In the genomic region with DNA sequence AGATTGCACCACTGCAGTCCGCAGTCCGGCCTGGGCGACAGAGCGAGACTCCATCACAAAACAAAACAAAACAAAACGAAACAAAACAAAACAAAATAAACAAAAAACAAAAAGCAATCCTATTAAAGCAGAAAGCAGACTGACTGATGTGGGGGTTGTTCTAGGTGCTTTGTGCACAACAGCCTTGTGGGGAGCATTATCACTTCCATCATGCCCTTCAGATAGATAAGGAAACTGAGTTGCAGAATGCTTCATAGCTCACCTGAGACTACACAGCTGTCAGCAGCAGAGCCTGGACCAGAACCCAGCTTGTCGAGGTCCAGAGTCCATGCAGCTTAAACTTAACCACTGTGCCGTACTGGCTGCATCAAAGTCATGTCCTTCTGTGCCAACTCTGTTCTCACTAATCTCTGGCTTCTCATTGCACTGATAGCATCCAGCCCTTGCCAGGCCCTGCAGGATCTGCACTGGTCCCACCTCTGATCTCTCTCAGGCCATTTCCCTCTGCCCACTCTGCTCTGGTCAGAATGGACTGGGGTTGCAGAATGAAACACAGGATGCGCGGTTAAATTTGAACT, we compare ENCODE assay signal across 15 cellular contexts. TPM values are rescaled to one million over a fixed set of nuclear protein-coding genes. Genes with fewer than 3 reads are reported as not detected.
DNase-seq lines count a peak whose midpoint lies in the region; ATAC-seq and TF ChIP-seq lines count a peak whose summit lies in the region.
"Had no signal": no experiment of that assay in that cellular context is flagged by ENCODE, and none has a peak within 500 bp of the region (broad histone marks: within the 10 kb centered on the region; RNA-seq: fewer than 3 reads in every experiment).

No MANE protein-coding gene starts in this region.

- intact Hi-C loops in Right ventricle myocardium superior (cut with DNase I) = no loop called here
- intact Hi-C loops in cardiac septum (cut with DNase I) = no loop called here
- intact Hi-C loops in IMR-90 (cut with micrococcal nuclease) = no loop called here
- intact Hi-C loops in heart right ventricle (cut with DNase I) = no loop called here

- TF ChIP-seq POLR2A in IMR-90 (IDR thresholded peaks at IDR 0.05; ENCODE audit: low read depth, low read length) = no peak

- H3K9ac ChIP-seq in IMR-90 (ENCODE audit: low read depth, low read length) (no peak overlapping the region), mesenchymal stem cell (ENCODE audit: low read length) (no peak overlapping the region)
- H3K9ac ChIP-seq: BLaER1 had no signal

- H3K79me1 ChIP-seq in IMR-90 (ENCODE audit: low read depth in 1 of 2, low read length in 2 of 2) (no peaks in the 10 kb centered on the region), mesenchymal stem cell (replicated peaks; ENCODE audit: low read length, poor library complexity, severe bottlenecking) (no peaks in the 10 kb centered on the region)

- H2BK120ac ChIP-seq in IMR-90 (ENCODE audit: low read depth, low read length) = peak overlapping the region; percentile 56; the same call in 1 of the 2 replicates
- no peak overlapping the region for H2BK120ac ChIP-seq in mesenchymal stem cell (ENCODE audit: low read depth, low read length)

- POLR2A ChIA-PET in IMR-90 (lab: Charles Lee; ENCODE audit: unreplicated experiment) = no interaction called here

- TF ChIP-seq CTCF in IMR-90 (conservative IDR thresholded peaks at IDR 0.05; ENCODE audit: low read depth, low read length) (no peak), heart right ventricle (IDR thresholded peaks at IDR 0.05) (no peak)

- H3K4ac ChIP-seq in IMR-90 (ENCODE audit: low read depth, low read length) = peak overlapping the region; percentile 46
- no peak overlapping the region for H3K4ac ChIP-seq in mesenchymal stem cell (ENCODE audit: low read depth in 1 of 2, low read length in 2 of 2)

- no peak overlapping the region for H3K56ac ChIP-seq in IMR-90 (ENCODE audit: extremely low read depth, insufficient read depth, low read length)

- H2BK20ac ChIP-seq in IMR-90 (ENCODE audit: low read depth, low read length) = peak overlapping the region; percentile 60

- peak overlapping the region; percentile 29; the same call in 1 of the 2 replicates for H2AK5ac ChIP-seq in IMR-90 (ENCODE audit: low read depth, low read length)
- no peak overlapping the region for H2AK5ac ChIP-seq in mesenchymal stem cell (ENCODE audit: low read length, severe bottlenecking)

- no peaks in the 10 kb centered on the region for H4K20me1 ChIP-seq in IMR-90 (ENCODE audit: insufficient read depth, low read length)
- H4K20me1 ChIP-seq: BLaER1 had no signal

- peaks cover 35% of the 10 kb centered on the region for H3K4me1 ChIP-seq in IMR-90 (ENCODE audit: control insufficient read depth, insufficient read depth, low read length)
- H3K4me1 ChIP-seq in heart right ventricle = peaks cover 0 to 24% (median 12%) of the 10 kb centered on the region in 9 donors
- H3K4me1 ChIP-seq in mesenchymal stem cell (ENCODE audit: control insufficient read depth, insufficient read depth, low read depth, low read length) = peaks cover 33% of the 10 kb centered on the region
- H3K4me1 ChIP-seq: BLaER1, HAP-1 had no signal

- H2BK12ac ChIP-seq in mesenchymal stem cell (ENCODE audit: low read length in 2 of 2) = no peak overlapping the region

- H2AFZ ChIP-seq in IMR-90 (replicated peaks; ENCODE audit: low read length, poor library complexity) (no peak overlapping the region), mesenchymal stem cell (ENCODE audit: low read depth, low read length) (no peak overlapping the region)

- H3K36me3 ChIP-seq in IMR-90 (ENCODE audit: control insufficient read depth, insufficient read depth, low read length) (no peaks in the 10 kb centered on the region), heart right ventricle (no peaks in the 10 kb centered on the region), mesenchymal stem cell (ENCODE audit: control insufficient read depth in 1 of 2, insufficient read depth in 2 of 2, low read depth in 1 of 2, low read length in 2 of 2) (no peaks in the 10 kb centered on the region)
- H3K36me3 ChIP-seq: BLaER1, HAP-1 had no signal

- 0 out of 3 replicates have a peak overlapping the region, but pooled peaks have one; percentile 20 for H2BK15ac ChIP-seq in IMR-90 (ENCODE audit: low read depth, low read length)
- no peak overlapping the region for H2BK15ac ChIP-seq in mesenchymal stem cell (ENCODE audit: low read depth, poor library complexity, severe bottlenecking)

- H3K4me2 ChIP-seq in IMR-90 (ENCODE audit: low read depth, low read length) (no peak overlapping the region), mesenchymal stem cell (ENCODE audit: low read length, poor library complexity, severe bottlenecking) (no peak overlapping the region)
- H3K4me2 ChIP-seq: BLaER1 had no signal

- ATAC-seq in Right ventricle myocardium superior (ENCODE audit: poor library complexity) = peak; percentile 85
- no peak for ATAC-seq in IMR-90 (ENCODE audit: low read depth)
- peak in 6 of 8 donors; percentile 53 to 86 (median 70) for ATAC-seq in heart right ventricle
- no peak for ATAC-seq in HG03196 (IDR thresholded peaks at IDR 0.05; ENCODE audit: unreplicated experiment)
- no peak for ATAC-seq in GM18520 (IDR thresholded peaks at IDR 0.05; ENCODE audit: unreplicated experiment)
- ATAC-seq in GM18511 (IDR thresholded peaks at IDR 0.05; ENCODE audit: unreplicated experiment) = no peak

- peaks cover 21% of the 10 kb centered on the region for H3K9me1 ChIP-seq in IMR-90 (ENCODE audit: insufficient read depth, low read length)

- H3K4me3 ChIP-seq in IMR-90 (ENCODE audit: insufficient read depth, low read depth, low read length) (no peak overlapping the region), heart right ventricle (no peak overlapping the region), mesenchymal stem cell (ENCODE audit: insufficient read depth in 1 of 2, low read depth in 1 of 2, low read length in 2 of 2) (no peak overlapping the region)
- H3K4me3 ChIP-seq: BLaER1, HAP-1 had no signal

- H3K18ac ChIP-seq in IMR-90 (ENCODE audit: low read depth, low read length) = no peak overlapping the region
- H3K18ac ChIP-seq in mesenchymal stem cell (ENCODE audit: low read depth in 1 of 2, low read length in 2 of 2) = no peak overlapping the region

- no CpG with 5 or more reads among the region's 9 CpGs for WGBS in IMR-90 (ENCODE audit: extremely low coverage in 2 of 2, insufficient read length in 1 of 2), 2 experiments
- 76 to 79% methylated on average over 9 of the region's 9 CpGs for WGBS in heart right ventricle, 2 donors
- 55% methylated on average over 2 of the region's 9 CpGs for WGBS in mesenchymal stem cell

- 0 out of 2 replicates have a peak overlapping the region, but pooled peaks have one; percentile 1 for H3K23ac ChIP-seq in IMR-90 (ENCODE audit: low read depth, low read length)
- H3K23ac ChIP-seq in mesenchymal stem cell (ENCODE audit: low read length in 2 of 2) = no peak overlapping the region

- CTCF ChIA-PET in IMR-90 (lab: Yijun Ruan, JAX) = no interaction called here

- BruUV-seq in IMR-90 (replicated peaks; lab: Mats Ljungman, UMichigan) = no TSS peak

- in situ Hi-C loops in IMR-90 (cut with MboI; ENCODE audit: low sequenced_read_pairs) = no loop called here

- no peak overlapping the region for H3K27ac ChIP-seq in IMR-90 (ENCODE audit: insufficient read depth, low read length)
- H3K27ac ChIP-seq in heart right ventricle = no peak overlapping the region
- no peak overlapping the region for H3K27ac ChIP-seq in mesenchymal stem cell (ENCODE audit: low read length, poor library complexity, severe bottlenecking)
- H3K27ac ChIP-seq: BLaER1 had no signal

- TF ChIP-seq RAD21 in IMR-90 (IDR thresholded peaks at IDR 0.05; ENCODE audit: low read length) = no peak

- H3K9me3 ChIP-seq in IMR-90 (ENCODE audit: control insufficient read depth, insufficient read depth, low read length) (peaks cover 2% of the 10 kb centered on the region; the same call in 1 of the 2 replicates), heart right ventricle (no peaks in the 10 kb centered on the region), mesenchymal stem cell (ENCODE audit: control insufficient read depth, low read length) (no peaks in the 10 kb centered on the region)
- H3K9me3 ChIP-seq: BLaER1, HAP-1 had no signal

- no peak for DNase-seq in Right ventricle myocardium superior
- DNase-seq in cardiac septum (ENCODE audit: low spot score) = no peak
- no peak for DNase-seq in IMR-90
- DNase-seq in heart right ventricle = no peak
- no peak for DNase-seq in mesenchymal stem cell
- DNase-seq: 8988T; CD4-positive, alpha-beta memory T cell; DMS153; DMS79; GDM1 had no signal

- H2BK5ac ChIP-seq in IMR-90 (ENCODE audit: low read depth, low read length, poor library complexity, severe bottlenecking) (no peak overlapping the region), mesenchymal stem cell (ENCODE audit: low read depth, low read length, poor library complexity, severe bottlenecking) (no peak overlapping the region)

- H4K8ac ChIP-seq in IMR-90 (ENCODE audit: low read depth in 2 of 2, low read length in 2 of 2) (0 out of 4 replicates have a peak overlapping the region, but pooled peaks of 1 of the 2 experiments have one; percentile 26), mesenchymal stem cell (ENCODE audit: low read length) (no peak overlapping the region)

- H3K27me3 ChIP-seq in IMR-90 (ENCODE audit: control insufficient read depth, insufficient read depth, low read length) = no peaks in the 10 kb centered on the region
- no peaks in the 10 kb centered on the region for H3K27me3 ChIP-seq in heart right ventricle
- no peaks in the 10 kb centered on the region for H3K27me3 ChIP-seq in mesenchymal stem cell (ENCODE audit: control insufficient read depth in 1 of 2, insufficient read depth in 1 of 2, low read length in 2 of 2)
- H3K27me3 ChIP-seq: BLaER1 had no signal

- H3K14ac ChIP-seq in IMR-90 (replicated peaks; ENCODE audit: low read depth, low read length) (no peak overlapping the region; the same call in 1 of the 2 replicates), mesenchymal stem cell (ENCODE audit: low read length in 2 of 2) (no peak overlapping the region)

- no peak overlapping the region for H4K5ac ChIP-seq in IMR-90 (ENCODE audit: low read depth, low read length)

- H2AK9ac ChIP-seq in IMR-90 (replicated peaks; ENCODE audit: low read depth, low read length, poor library complexity) = no peak overlapping the region

- peak overlapping the region; percentile 63; the same call in 1 of the 2 replicates for H4K91ac ChIP-seq in IMR-90 (ENCODE audit: insufficient read depth, low read depth, low read length)
- peak overlapping the region; percentile 15 for H4K91ac ChIP-seq in mesenchymal stem cell (ENCODE audit: low read length)

- dilution Hi-C loops in IMR-90 (cut with HindIII; ENCODE audit: low sequenced_read_pairs, unreplicated experiment) = no loop called here

TF ChIP-seq in IMR-90, 13 proteins besides CTCF, POLR2A, EP300 and RAD21 (continues in another document):
- TF ChIP-seq BHLHE40 (IDR thresholded peaks at IDR 0.05; ENCODE audit: low read depth, low read length) = no peak

RNA-seq across cellular contexts. Expression of a gene that starts 47.6 kb away (rescaled TPM):
- total RNA-seq in Right ventricle myocardium superior = 79.3 TPM
- total RNA-seq in cardiac septum = 67.6 TPM
- 72.4 and 94.4 TPM in 2 replicates for total RNA-seq in IMR-90 (2012; rRNA removed)
- 51.3 and 54.5 TPM in 2 replicates for polyA plus RNA-seq in IMR-90 (2012; rRNA removed)
- 30.7 and 37.9 TPM in 2 replicates for polyA plus RNA-seq in IMR-90 (2012; cell fraction: cytosol; rRNA removed)
- 22.1 and 37.3 TPM in 2 replicates for polyA plus RNA-seq in IMR-90 (2012; cell fraction: nucleus; rRNA removed; ENCODE audit: low replicate concordance)
- total RNA-seq in heart right ventricle = 100 to 1,000 TPM in 1 of 10 donors, 10 to 100 TPM in 9; 69.8 to 105 (median 86.5) TPM
- polyA plus RNA-seq in heart right ventricle = 10 to 100 TPM; 49.8 to 84.4 TPM
- polyA plus RNA-seq in mesenchymal stem cell (2013, experiment 1 of 2) = 47.0 TPM
- polyA plus RNA-seq in mesenchymal stem cell (2013, experiment 2 of 2) = 48.0 TPM

Comparison
In these comparisons a context has a peak if more than half of its experiments do, and no peak if none do; other contexts are left out.
1. ATAC-seq: peak in Right ventricle myocardium superior (single experiment) and heart right ventricle (6 of 8); none in IMR-90 (single experiment), HG03196 (single experiment), GM18520 (single experiment) and GM18511 (single experiment).